Comparison of ENCODE assay signal across 9 cellular contexts in genomic region chr4:85222561-85222960, GRCh38.
"Had no signal": no experiment of that assay in that cellular context is flagged by ENCODE, and none has a peak within 500 bp of the region (broad histone marks: within the 10 kb centered on the region; RNA-seq: fewer than 3 reads in every experiment).

No MANE protein-coding gene starts in this region.

- DNase-seq: GM23248, GOT3, H7, KBM-7 had no signal

- H3K36me3 ChIP-seq: HAP-1 had no signal

- H3K4me3 ChIP-seq: GM23248, HAP-1 had no signal

- H3K4me1 ChIP-seq: HAP-1 had no signal

- H3K4me3 Mint-ChIP-seq: IgD-negative memory B cell had no signal

- ATAC-seq: HCT116, HepG2 had no signal

- H2AFZ ChIP-seq: GM23248 had no signal

- H3K9me3 ChIP-seq: HAP-1 had no signal

- H3K9ac ChIP-seq: GM23248 had no signal

- H3K27ac Mint-ChIP-seq: IgD-negative memory B cell had no signal

- H3K27ac ChIP-seq: GM23248, HL-60 had no signal
